In the genomic region with DNA sequence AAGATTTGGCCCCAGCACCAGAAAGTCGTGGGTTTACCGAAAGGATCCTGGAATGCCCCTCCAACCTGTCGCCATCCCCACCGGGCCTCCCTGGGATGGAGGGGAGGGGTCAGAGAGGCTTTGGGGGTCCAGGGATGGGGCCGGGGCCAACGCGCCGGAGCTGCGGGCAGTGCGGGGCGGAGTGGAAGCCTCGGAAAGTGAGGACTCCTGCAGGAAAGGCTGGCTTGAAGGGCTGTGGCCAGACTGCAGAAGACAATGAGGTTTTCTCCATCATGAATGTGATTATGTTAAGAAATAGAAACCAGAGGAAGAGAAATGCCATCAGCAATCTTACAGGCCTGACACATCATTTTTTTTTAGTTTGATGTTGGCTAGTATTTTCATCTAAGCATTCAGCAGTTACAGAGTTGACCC, we compare ENCODE assay signal across 8 cellular contexts. TPM values are rescaled to one million over a fixed set of nuclear protein-coding genes. Genes with fewer than 3 reads are reported as not detected.
DNase-seq lines count a peak whose midpoint lies in the region; ATAC-seq, FAIRE-seq and TF ChIP-seq lines count a peak whose summit lies in the region.

No MANE protein-coding gene starts in this region.

- FAIRE-seq in frontal cortex (lab: Jason Lieb, UNC) = no peak

- WGBS in urinary bladder = under 1% methylated on average over 12 of the region's 12 CpGs

- H3K4me1 Mint-ChIP-seq in neural progenitor cell = peaks cover 31% of the 10 kb centered on the region

- H3F3A ChIP-seq in neural progenitor cell (ENCODE audit: low read depth) = no peaks in the 10 kb centered on the region

- peak overlapping the region; percentile 81 for H2AFZ ChIP-seq in neural progenitor cell (replicated peaks)

- TF ChIP-seq CTCF in neural progenitor cell (IDR thresholded peaks at IDR 0.05) = no peak

- H3K4me3 ChIP-seq in neural progenitor cell (peak overlapping the region; percentile 95), urinary bladder (ENCODE audit: low read depth, low read length) (peak overlapping the region; percentile 100)

- ATAC-seq in HG02571 (IDR thresholded peaks at IDR 0.05; ENCODE audit: unreplicated experiment) = peak; percentile 17

- peak; percentile 11 to 28 for DNase-seq in activated CD4-positive, alpha-beta T cell treated with anti-CD3 and anti-CD28 coated beads for 4 hours
- DNase-seq in activated CD4-positive, alpha-beta T cell treated with anti-CD3 and anti-CD28 coated beads, Interleukin-2, amount 50 U/mL, for 4 hours = no peak
- peak; percentile 70 for DNase-seq in NCI-H2107 treated with DMSO at 0.1 percent for 48 hours (lab: John Stamatoyannopoulos, UW; ENCODE audit: unreplicated experiment)
- DNase-seq in activated gamma-delta T cell treated with Interleukin-2 at 50 U/mL for 16 hours = peak; percentile 11
- peak; percentile 51 to 64 for DNase-seq in frontal cortex (ENCODE audit: low spot score in 2 of 2)
- DNase-seq in neural progenitor cell (ENCODE audit: low spot score) = peak; percentile 65

- H3K4me2 ChIP-seq in neural progenitor cell = peak overlapping the region; percentile 90

- H3K27me3 Mint-ChIP-seq in neural progenitor cell (ENCODE audit: insufficient read depth, low read depth) = no peaks in the 10 kb centered on the region

- no peaks in the 10 kb centered on the region for H3K9me3 Mint-ChIP-seq in neural progenitor cell

- H3K4me1 ChIP-seq in neural progenitor cell (peaks cover 12% of the 10 kb centered on the region), urinary bladder (ENCODE audit: insufficient read depth) (no peaks in the 10 kb centered on the region)

- peaks cover 55% of the 10 kb centered on the region for H3K79me2 ChIP-seq in neural progenitor cell (ENCODE audit: low read depth)

- no peaks in the 10 kb centered on the region for H3K9me3 ChIP-seq in neural progenitor cell (ENCODE audit: low read depth)

- no peaks in the 10 kb centered on the region for H3K36me3 ChIP-seq in neural progenitor cell
- no peaks in the 10 kb centered on the region for H3K36me3 ChIP-seq in urinary bladder (ENCODE audit: insufficient read depth)

- H3K4me3 Mint-ChIP-seq in neural progenitor cell = peak overlapping the region; percentile 93

- peak overlapping the region; percentile 62 for H3K27ac ChIP-seq in neural progenitor cell
- peak overlapping the region; percentile 92 for H3K27ac ChIP-seq in urinary bladder (ENCODE audit: low read depth)

- peak overlapping the region; percentile 31 for H3K27ac Mint-ChIP-seq in neural progenitor cell

- peaks cover 7% of the 10 kb centered on the region for H3K36me3 Mint-ChIP-seq in neural progenitor cell

- no peaks in the 10 kb centered on the region for H3K27me3 ChIP-seq in neural progenitor cell

- peaks cover 53% of the 10 kb centered on the region for H4K20me1 ChIP-seq in neural progenitor cell (ENCODE audit: low read depth)

- peak overlapping the region; percentile 85 for H3K9ac ChIP-seq in neural progenitor cell

RNA-seq across cellular contexts. Expression of a gene that starts 0.7 kb away (rescaled TPM):
- total RNA-seq in frontal cortex = 56.7 TPM
- 72.1 and 75.3 TPM in 2 replicates for total RNA-seq in neural progenitor cell (ENCODE audit: low replicate concordance)
- 41.1 TPM for total RNA-seq in urinary bladder
- polyA plus RNA-seq in urinary bladder = 13.4 TPM

Comparison
In these comparisons a context has a peak if more than half of its experiments do, and no peak if none do; other contexts are left out.
1. DNase-seq: peak in activated CD4-positive, alpha-beta T cell treated with anti-CD3 and anti-CD28 coated beads for 4 hours (2 of 2), NCI-H2107 treated with DMSO at 0.1 percent for 48 hours (single experiment), activated gamma-delta T cell treated with Interleukin-2 at 50 U/mL for 16 hours (single experiment), frontal cortex (2 of 2) and neural progenitor cell (single experiment); none in activated CD4-positive, alpha-beta T cell treated with anti-CD3 and anti-CD28 coated beads, Interleukin-2, amount 50 U/mL, for 4 hours (0 of 2).